In the genomic region with DNA sequence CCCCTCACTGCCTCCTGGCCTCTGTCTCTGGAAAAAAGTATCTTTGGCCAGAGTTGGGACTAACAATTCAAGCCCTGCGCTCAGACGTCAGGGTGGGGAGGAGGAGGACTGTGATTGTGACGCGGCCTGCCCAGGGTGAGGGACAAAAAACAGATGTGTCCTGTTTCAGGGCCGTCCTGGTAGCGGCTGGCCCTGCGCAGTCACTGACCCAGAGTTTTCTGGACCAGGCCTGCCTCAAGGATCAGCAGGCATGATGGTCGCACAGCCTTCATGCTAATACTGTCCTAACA, we compare ENCODE assay signal across 1 cellular context.
TF ChIP-seq lines count a peak whose summit lies in the region.

No MANE protein-coding gene starts in this region.

TF ChIP-seq in SK-N-SH treated with all-trans-retinoic acid at 6 μM for 48 hours, 23 proteins besides CTCF, POLR2A, EP300 and RAD21 (continued from another document):
- TF ChIP-seq, protein P1, sequence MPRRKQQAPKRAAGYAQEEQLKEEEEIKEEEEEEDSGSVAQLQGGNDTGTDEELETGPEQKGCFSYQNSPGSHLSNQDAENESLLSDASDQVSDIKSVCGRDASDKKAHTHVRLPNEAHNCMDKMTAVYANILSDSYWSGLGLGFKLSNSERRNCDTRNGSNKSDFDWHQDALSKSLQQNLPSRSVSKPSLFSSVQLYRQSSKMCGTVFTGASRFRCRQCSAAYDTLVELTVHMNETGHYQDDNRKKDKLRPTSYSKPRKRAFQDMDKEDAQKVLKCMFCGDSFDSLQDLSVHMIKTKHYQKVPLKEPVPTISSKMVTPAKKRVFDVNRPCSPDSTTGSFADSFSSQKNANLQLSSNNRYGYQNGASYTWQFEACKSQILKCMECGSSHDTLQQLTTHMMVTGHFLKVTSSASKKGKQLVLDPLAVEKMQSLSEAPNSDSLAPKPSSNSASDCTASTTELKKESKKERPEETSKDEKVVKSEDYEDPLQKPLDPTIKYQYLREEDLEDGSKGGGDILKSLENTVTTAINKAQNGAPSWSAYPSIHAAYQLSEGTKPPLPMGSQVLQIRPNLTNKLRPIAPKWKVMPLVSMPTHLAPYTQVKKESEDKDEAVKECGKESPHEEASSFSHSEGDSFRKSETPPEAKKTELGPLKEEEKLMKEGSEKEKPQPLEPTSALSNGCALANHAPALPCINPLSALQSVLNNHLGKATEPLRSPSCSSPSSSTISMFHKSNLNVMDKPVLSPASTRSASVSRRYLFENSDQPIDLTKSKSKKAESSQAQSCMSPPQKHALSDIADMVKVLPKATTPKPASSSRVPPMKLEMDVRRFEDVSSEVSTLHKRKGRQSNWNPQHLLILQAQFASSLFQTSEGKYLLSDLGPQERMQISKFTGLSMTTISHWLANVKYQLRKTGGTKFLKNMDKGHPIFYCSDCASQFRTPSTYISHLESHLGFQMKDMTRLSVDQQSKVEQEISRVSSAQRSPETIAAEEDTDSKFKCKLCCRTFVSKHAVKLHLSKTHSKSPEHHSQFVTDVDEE (CRISPR knock-in tag; IDR thresholded peaks at IDR 0.05): peak; percentile 17; the same call in 1 of the 2 replicates
- TF ChIP-seq TCF4 (CRISPR knock-in tag; IDR thresholded peaks at IDR 0.05; ENCODE audit: borderline replicate concordance) (peak; percentile 38; the same call in 1 of the 2 replicates), RARB (CRISPR knock-in tag; IDR thresholded peaks at IDR 0.05) (no peak)
- TF ChIP-seq, protein P2, sequence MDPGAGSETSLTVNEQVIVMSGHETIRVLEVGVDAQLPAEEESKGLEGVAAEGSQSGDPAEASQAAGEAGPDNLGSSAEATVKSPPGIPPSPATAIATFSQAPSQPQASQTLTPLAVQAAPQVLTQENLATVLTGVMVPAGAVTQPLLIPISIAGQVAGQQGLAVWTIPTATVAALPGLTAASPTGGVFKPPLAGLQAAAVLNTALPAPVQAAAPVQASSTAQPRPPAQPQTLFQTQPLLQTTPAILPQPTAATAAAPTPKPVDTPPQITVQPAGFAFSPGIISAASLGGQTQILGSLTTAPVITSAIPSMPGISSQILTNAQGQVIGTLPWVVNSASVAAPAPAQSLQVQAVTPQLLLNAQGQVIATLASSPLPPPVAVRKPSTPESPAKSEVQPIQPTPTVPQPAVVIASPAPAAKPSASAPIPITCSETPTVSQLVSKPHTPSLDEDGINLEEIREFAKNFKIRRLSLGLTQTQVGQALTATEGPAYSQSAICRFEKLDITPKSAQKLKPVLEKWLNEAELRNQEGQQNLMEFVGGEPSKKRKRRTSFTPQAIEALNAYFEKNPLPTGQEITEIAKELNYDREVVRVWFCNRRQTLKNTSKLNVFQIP (CRISPR knock-in tag; IDR thresholded peaks at IDR 0.05; ENCODE audit: borderline replicate concordance, low read depth): no peak
- TF ChIP-seq, protein P3, sequence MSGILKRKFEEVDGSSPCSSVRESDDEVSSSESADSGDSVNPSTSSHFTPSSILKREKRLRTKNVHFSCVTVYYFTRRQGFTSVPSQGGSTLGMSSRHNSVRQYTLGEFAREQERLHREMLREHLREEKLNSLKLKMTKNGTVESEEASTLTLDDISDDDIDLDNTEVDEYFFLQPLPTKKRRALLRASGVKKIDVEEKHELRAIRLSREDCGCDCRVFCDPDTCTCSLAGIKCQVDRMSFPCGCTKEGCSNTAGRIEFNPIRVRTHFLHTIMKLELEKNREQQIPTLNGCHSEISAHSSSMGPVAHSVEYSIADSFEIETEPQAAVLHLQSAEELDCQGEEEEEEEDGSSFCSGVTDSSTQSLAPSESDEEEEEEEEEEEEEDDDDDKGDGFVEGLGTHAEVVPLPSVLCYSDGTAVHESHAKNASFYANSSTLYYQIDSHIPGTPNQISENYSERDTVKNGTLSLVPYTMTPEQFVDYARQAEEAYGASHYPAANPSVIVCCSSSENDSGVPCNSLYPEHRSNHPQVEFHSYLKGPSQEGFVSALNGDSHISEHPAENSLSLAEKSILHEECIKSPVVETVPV (CRISPR knock-in tag; IDR thresholded peaks at IDR 0.05): no peak
- TF ChIP-seq, protein P4, sequence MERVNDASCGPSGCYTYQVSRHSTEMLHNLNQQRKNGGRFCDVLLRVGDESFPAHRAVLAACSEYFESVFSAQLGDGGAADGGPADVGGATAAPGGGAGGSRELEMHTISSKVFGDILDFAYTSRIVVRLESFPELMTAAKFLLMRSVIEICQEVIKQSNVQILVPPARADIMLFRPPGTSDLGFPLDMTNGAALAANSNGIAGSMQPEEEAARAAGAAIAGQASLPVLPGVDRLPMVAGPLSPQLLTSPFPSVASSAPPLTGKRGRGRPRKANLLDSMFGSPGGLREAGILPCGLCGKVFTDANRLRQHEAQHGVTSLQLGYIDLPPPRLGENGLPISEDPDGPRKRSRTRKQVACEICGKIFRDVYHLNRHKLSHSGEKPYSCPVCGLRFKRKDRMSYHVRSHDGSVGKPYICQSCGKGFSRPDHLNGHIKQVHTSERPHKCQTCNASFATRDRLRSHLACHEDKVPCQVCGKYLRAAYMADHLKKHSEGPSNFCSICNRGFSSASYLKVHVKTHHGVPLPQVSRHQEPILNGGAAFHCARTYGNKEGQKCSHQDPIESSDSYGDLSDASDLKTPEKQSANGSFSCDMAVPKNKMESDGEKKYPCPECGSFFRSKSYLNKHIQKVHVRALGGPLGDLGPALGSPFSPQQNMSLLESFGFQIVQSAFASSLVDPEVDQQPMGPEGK (CRISPR knock-in tag; IDR thresholded peaks at IDR 0.05; ENCODE audit: borderline replicate concordance): 0 out of 2 replicates have a peak, but pooled peaks have one; percentile 13
- TF ChIP-seq, protein P5, sequence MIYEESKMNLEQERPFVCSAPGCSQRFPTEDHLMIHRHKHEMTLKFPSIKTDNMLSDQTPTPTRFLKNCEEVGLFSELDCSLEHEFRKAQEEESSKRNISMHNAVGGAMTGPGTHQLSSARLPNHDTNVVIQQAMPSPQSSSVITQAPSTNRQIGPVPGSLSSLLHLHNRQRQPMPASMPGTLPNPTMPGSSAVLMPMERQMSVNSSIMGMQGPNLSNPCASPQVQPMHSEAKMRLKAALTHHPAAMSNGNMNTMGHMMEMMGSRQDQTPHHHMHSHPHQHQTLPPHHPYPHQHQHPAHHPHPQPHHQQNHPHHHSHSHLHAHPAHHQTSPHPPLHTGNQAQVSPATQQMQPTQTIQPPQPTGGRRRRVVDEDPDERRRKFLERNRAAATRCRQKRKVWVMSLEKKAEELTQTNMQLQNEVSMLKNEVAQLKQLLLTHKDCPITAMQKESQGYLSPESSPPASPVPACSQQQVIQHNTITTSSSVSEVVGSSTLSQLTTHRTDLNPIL (CRISPR knock-in tag; IDR thresholded peaks at IDR 0.05; ENCODE audit: low read depth): no peak
TF ChIP-seq in SK-N-SH treated with all-trans-retinoic acid at 6 μM for 48 hours: peak in this region for 3.
